ENCODE assay signal across 8 cellular contexts in the genomic region with DNA sequence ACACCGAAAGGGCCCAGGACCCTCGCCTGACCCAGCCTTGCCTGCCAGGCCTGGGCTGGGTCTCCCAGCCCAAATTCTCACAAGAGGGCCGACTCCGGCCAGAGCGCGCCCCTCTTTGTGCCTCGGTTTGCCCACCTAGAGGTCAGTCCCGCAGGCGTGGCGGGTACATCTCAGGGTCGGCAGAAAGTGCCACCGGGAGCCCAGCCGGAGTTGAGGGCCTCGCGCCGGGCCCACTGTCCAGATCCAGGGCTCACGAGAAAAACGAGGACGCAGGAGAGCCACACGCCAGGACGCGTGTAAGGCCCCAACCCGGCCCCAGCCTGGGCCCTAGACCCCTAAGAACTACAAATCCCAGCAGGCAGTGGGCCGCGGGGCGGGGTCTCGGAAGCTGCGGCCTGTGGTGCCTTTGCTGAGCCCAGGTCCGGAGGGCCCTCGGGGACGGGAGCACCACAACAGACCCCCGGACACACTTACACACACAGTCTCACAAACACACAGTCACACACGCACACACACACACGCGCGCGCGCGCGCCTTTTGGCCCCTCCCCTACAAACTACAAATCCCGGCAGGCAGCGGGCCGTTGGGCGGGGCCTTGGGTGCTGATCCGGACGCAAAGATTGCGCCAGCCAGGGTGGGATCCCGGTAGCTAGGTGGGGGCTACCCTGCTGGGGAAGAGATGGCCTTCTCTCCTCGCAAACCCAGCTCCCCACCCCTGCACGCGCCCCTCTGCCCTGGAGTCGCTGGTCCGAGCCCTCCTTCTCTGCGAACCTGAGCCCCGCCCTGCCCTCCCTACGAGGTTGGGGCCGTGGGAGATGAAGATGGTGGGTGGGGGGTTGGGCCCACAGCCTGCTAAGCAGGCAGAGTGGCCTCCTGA. TPM values are rescaled to one million over a fixed set of nuclear protein-coding genes. Genes with fewer than 3 reads are reported as not detected.
DNase-seq lines count a peak whose midpoint lies in the region; ATAC-seq and TF ChIP-seq lines count a peak whose summit lies in the region.

A gene (plus strand): TSS at position 583 of the 877 bp plus-strand sequence. CDS start 10,752 bp downstream, outside the sequence.

- TF ChIP-seq CTCF in kidney epithelial cell (IDR thresholded peaks at IDR 0.05; ENCODE audit: insufficient read depth, low read length, poor library complexity, severe bottlenecking) = no peak

- no peaks in the 10 kb centered on the region for H3K36me3 ChIP-seq in kidney epithelial cell (ENCODE audit: control insufficient read depth, insufficient read depth, low read length)

- no peaks in the 10 kb centered on the region for H3K27me3 ChIP-seq in kidney epithelial cell (ENCODE audit: control insufficient read depth, insufficient read depth, low read length)

- DNase-seq in AG08395 (ENCODE audit: low spot score) (peak; percentile 89), NCI-H2196 treated with DMSO at 0.1 percent for 48 hours (lab: John Stamatoyannopoulos, UW; ENCODE audit: unreplicated experiment) (peak; percentile 50), cerebellar nuclear complex (lab: John Stamatoyannopoulos, UW) (peak; percentile 29 to 83), kidney epithelial cell (ENCODE audit: low read depth) (no peak)
- peak; percentile 90 for DNase-seq in stimulated activated CD4-positive, alpha-beta T cell treated with anti-CD3 and anti-CD28 coated beads, Interleukin-15, amount 100 ng/mL, for 24 hours

- peak; percentile 87 for ATAC-seq in GM18867 (IDR thresholded peaks at IDR 0.05; ENCODE audit: unreplicated experiment)
- ATAC-seq in HG03066 (IDR thresholded peaks at IDR 0.05; ENCODE audit: low read depth, unreplicated experiment) = peak; percentile 83
- ATAC-seq in activated CD4-positive, CD25-positive, alpha-beta regulatory T cell treated with anti-CD3 and anti-CD28 coated beads, Interleukin-2, amount 50 U/mL, for 24 hours = peak; percentile 90 to 91

- H3K4me3 ChIP-seq in kidney epithelial cell (ENCODE audit: low read depth, low read length) = peak within 1 kb of the TSS; percentile 54

RNA-seq across cellular contexts. Expression of the gene that starts here (rescaled TPM):
- total RNA-seq in kidney epithelial cell = 0.27 TPM in 1 of 2 replicates, not detected in the other
